In the genomic region with DNA sequence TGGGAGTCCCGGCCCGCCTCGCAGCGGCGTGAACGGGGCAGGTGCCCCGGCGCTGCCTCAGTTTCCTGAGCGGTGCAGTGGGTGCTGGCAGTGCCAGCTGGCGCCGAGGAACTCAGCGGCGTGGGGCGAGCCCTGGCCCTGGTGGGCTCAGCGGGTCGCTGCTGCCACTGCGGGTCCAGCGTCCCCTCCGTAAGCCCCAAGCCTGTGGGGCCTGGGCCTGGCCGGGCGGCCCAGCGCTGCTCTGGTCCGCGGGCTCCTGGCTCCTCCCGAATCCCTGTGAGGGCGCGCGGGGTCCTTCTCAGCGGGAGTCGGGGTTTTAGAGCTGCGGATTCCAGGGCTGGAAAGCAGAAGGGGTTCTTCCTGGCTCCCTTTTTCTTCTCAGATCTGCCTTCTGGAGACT, we compare ENCODE assay signal across 8 cellular contexts. TPM values are rescaled to one million over a fixed set of nuclear protein-coding genes. Genes with fewer than 3 reads are reported as not detected.
A peak's percentile ranks its signal among the peaks of the same experiment; 100 is the strongest.
DNase-seq lines count a peak whose midpoint lies in the region; ATAC-seq, FAIRE-seq and TF ChIP-seq lines count a peak whose summit lies in the region.
"Not testable (repeated sequence)": the region's sequence is repeated elsewhere in the genome, so short reads cannot be mapped to it uniquely, and the experiment has no call there.

No MANE protein-coding gene starts in this region.

- H4K20me1 ChIP-seq in Loucy (ENCODE audit: insufficient read depth, low read length, poor library complexity, severe bottlenecking); endothelial cell of umbilical vein (replicated peaks; ENCODE audit: control insufficient read depth, extremely low read depth, insufficient read depth, low read length): not testable (repeated sequence)

- not testable (repeated sequence) for H2AFZ ChIP-seq in Loucy (ENCODE audit: low read length)
- peak overlapping the region; percentile 43 for H2AFZ ChIP-seq in endothelial cell of umbilical vein (ENCODE audit: low read depth, low read length)

- CTCF ChIA-PET in AG04450 (lab: Charles Lee); endothelial cell of umbilical vein (lab: Charles Lee): not testable (repeated sequence)

- not testable (repeated sequence) for DNase-seq in AG04450 (ENCODE audit: low read depth, low spot score); endothelial cell of umbilical vein (ENCODE audit: low read depth, low spot score); nephron progenitor cell; stimulated activated naive B cell treated with anti-CD40 and anti-IgM and Interleukin-4, amounts not matched to agents 10 μg/mL and 1 μg/mL and 100 μg/mL, for 72 hours

- TF ChIP-seq CTCF in AG04450 (IDR thresholded peaks at IDR 0.05; ENCODE audit: low read depth, low read length); Loucy (conservative IDR thresholded peaks at IDR 0.05; ENCODE audit: low read length); endothelial cell of umbilical vein (IDR thresholded peaks at IDR 0.05; ENCODE audit: extremely low read depth in 1 of 2, insufficient read depth in 1 of 2, low read depth in 1 of 2, low read length in 2 of 2); nephron progenitor cell (IDR thresholded peaks at IDR 0.05): not testable (repeated sequence)

- peak overlapping the region; percentile 67 for H3K9ac ChIP-seq in Loucy (ENCODE audit: low read depth, low read length, poor library complexity, severe bottlenecking)
- H3K9ac ChIP-seq in endothelial cell of umbilical vein (replicated peaks; ENCODE audit: extremely low read depth, insufficient read depth, low read length): peak overlapping the region; percentile 64
- H3K9ac ChIP-seq in iPS-15b (ENCODE audit: low read depth, low read length): not testable (repeated sequence)

- H3K9me3 ChIP-seq in AG04450 (ENCODE audit: control insufficient read depth, insufficient read depth, low read length); Loucy (ENCODE audit: insufficient read depth, low read depth, low read length); endothelial cell of umbilical vein (replicated peaks; ENCODE audit: control insufficient read depth, insufficient read depth, low read length); iPS-15b (ENCODE audit: control insufficient read depth, insufficient read depth, low read length): not testable (repeated sequence)

- H3K4me1 Mint-ChIP-seq in activated T-helper 17 cell treated with anti-CD3 and anti-CD28 coated beads, Interleukin-2, amount 50 U/mL, for 72 hours: not testable (repeated sequence)
- H3K4me1 Mint-ChIP-seq in nephron progenitor cell: peaks cover 17% of the 10 kb centered on the region
- H3K4me1 Mint-ChIP-seq in stimulated activated naive B cell treated with anti-CD40 and anti-IgM and Interleukin-4, amounts not matched to agents 10 μg/mL and 1 μg/mL and 100 μg/mL, for 72 hours: peaks cover 14 to 25% of the 10 kb centered on the region in 2 donors

- not testable (repeated sequence) for H3K9me3 Mint-ChIP-seq in activated T-helper 17 cell treated with anti-CD3 and anti-CD28 coated beads, Interleukin-2, amount 50 U/mL, for 72 hours; stimulated activated naive B cell treated with anti-CD40 and anti-IgM and Interleukin-4, amounts not matched to agents 10 μg/mL and 1 μg/mL and 100 μg/mL, for 72 hours
- peaks cover 35% of the 10 kb centered on the region for H3K9me3 Mint-ChIP-seq in nephron progenitor cell

- dilution Hi-C loops in endothelial cell of umbilical vein (cut with MboI; ENCODE audit: extremely low pct_ligation_motif_present, low sequenced_read_pairs): not testable (repeated sequence)

- H3K27ac ChIP-seq in AG04450 (ENCODE audit: low read depth, low read length): not testable (repeated sequence)
- peak overlapping the region; percentile 53 for H3K27ac ChIP-seq in endothelial cell of umbilical vein (ENCODE audit: insufficient read depth, low read depth, low read length)

- not testable (repeated sequence) for H3K27me3 ChIP-seq in AG04450 (ENCODE audit: control insufficient read depth, insufficient read depth, low read length); Loucy (ENCODE audit: insufficient read depth, low read length, poor library complexity, severe bottlenecking); endothelial cell of umbilical vein (ENCODE audit: control insufficient read depth in 2 of 2, insufficient read depth in 2 of 2, low read length in 2 of 2); iPS-15b (ENCODE audit: control insufficient read depth, insufficient read depth, low read length)

- H3K27me3 Mint-ChIP-seq in activated T-helper 17 cell treated with anti-CD3 and anti-CD28 coated beads, Interleukin-2, amount 50 U/mL, for 72 hours; nephron progenitor cell (ENCODE audit: low read depth, poor library complexity); stimulated activated naive B cell treated with anti-CD40 and anti-IgM and Interleukin-4, amounts not matched to agents 10 μg/mL and 1 μg/mL and 100 μg/mL, for 72 hours: not testable (repeated sequence)

- not testable (repeated sequence) for H3F3A ChIP-seq in Loucy (ENCODE audit: low read depth)

- not testable (repeated sequence) for TF ChIP-seq POLR2A in endothelial cell of umbilical vein (IDR thresholded peaks at IDR 0.05; ENCODE audit: low read depth, low read length)

- not testable (repeated sequence) for H3K36me3 ChIP-seq in Loucy (ENCODE audit: insufficient read depth, low read length); endothelial cell of umbilical vein (ENCODE audit: control insufficient read depth in 2 of 2, extremely low read depth in 1 of 2, insufficient read depth in 2 of 2, low read length in 2 of 2); iPS-15b (ENCODE audit: control insufficient read depth, insufficient read depth, low read length)

- H3K9me2 ChIP-seq in Loucy (replicated peaks; ENCODE audit: low read depth, low read length): not testable (repeated sequence)

- H3K4me3 ChIP-seq in AG04450 (ENCODE audit: low read depth, low read length) (peak overlapping the region; percentile 71), Loucy (ENCODE audit: low read length, poor library complexity, severe bottlenecking) (peak overlapping the region; percentile 73), endothelial cell of umbilical vein (replicated peaks in 1 of 3; ENCODE audit: insufficient read depth in 1 of 3, low read depth in 1 of 3, low read length in 3 of 3) (peak overlapping the region; percentile 22 to 78 (median 38)), iPS-15b (ENCODE audit: low read depth, low read length) (peak overlapping the region; percentile 61)

- POLR2A ChIA-PET in AG04450 (lab: Yijun Ruan, JAX); endothelial cell of umbilical vein (lab: Charles Lee): not testable (repeated sequence)

- H3K79me2 ChIP-seq in Loucy (ENCODE audit: insufficient read depth, low read length) (peaks cover 11% of the 10 kb centered on the region; the same call in 1 of the 2 replicates), endothelial cell of umbilical vein (ENCODE audit: control insufficient read depth, insufficient read depth, low read length) (peaks cover 14% of the 10 kb centered on the region)

- ATAC-seq in GM21360 (IDR thresholded peaks at IDR 0.05; ENCODE audit: unreplicated experiment): peak; percentile 5
- not testable (repeated sequence) for ATAC-seq in activated T-helper 17 cell treated with anti-CD3 and anti-CD28 coated beads, Interleukin-2, amount 50 U/mL, for 72 hours (replicated peaks); stimulated activated naive B cell treated with anti-CD40 and anti-IgM and Interleukin-4, amounts not matched to agents 10 μg/mL and 1 μg/mL and 100 μg/mL, for 72 hours (replicated peaks)

- not testable (repeated sequence) for H3K9me1 ChIP-seq in endothelial cell of umbilical vein (replicated peaks; ENCODE audit: control insufficient read depth, extremely low read depth, insufficient read depth, low read length)

- intact Hi-C loops in endothelial cell of umbilical vein (cut with micrococcal nuclease): not testable (repeated sequence)

- H3K4me3 Mint-ChIP-seq in activated T-helper 17 cell treated with anti-CD3 and anti-CD28 coated beads, Interleukin-2, amount 50 U/mL, for 72 hours: peak overlapping the region; percentile 83
- H3K4me3 Mint-ChIP-seq in nephron progenitor cell: peak overlapping the region; percentile 80
- peak overlapping the region; percentile 85 to 95 for H3K4me3 Mint-ChIP-seq in stimulated activated naive B cell treated with anti-CD40 and anti-IgM and Interleukin-4, amounts not matched to agents 10 μg/mL and 1 μg/mL and 100 μg/mL, for 72 hours

- H3K4me2 ChIP-seq in Loucy (ENCODE audit: low read depth, low read length, poor library complexity, severe bottlenecking): not testable (repeated sequence)
- H3K4me2 ChIP-seq in endothelial cell of umbilical vein (ENCODE audit: insufficient read depth, low read length): peak overlapping the region; percentile 16

- H3K4me1 ChIP-seq in Loucy (ENCODE audit: insufficient read depth, low read length, poor library complexity, severe bottlenecking); endothelial cell of umbilical vein (ENCODE audit: control insufficient read depth, extremely low read depth, insufficient read depth, low read length); iPS-15b (ENCODE audit: control insufficient read depth, insufficient read depth, low read length): not testable (repeated sequence)

- not testable (repeated sequence) for H3K27ac Mint-ChIP-seq in activated T-helper 17 cell treated with anti-CD3 and anti-CD28 coated beads, Interleukin-2, amount 50 U/mL, for 72 hours; nephron progenitor cell; stimulated activated naive B cell treated with anti-CD40 and anti-IgM and Interleukin-4, amounts not matched to agents 10 μg/mL and 1 μg/mL and 100 μg/mL, for 72 hours

- peaks cover 33% of the 10 kb centered on the region for H3K36me3 Mint-ChIP-seq in activated T-helper 17 cell treated with anti-CD3 and anti-CD28 coated beads, Interleukin-2, amount 50 U/mL, for 72 hours (ENCODE audit: low read depth)
- H3K36me3 Mint-ChIP-seq in nephron progenitor cell (ENCODE audit: low read depth): peaks cover 48% of the 10 kb centered on the region
- peaks cover 12 to 22% of the 10 kb centered on the region in 2 donors for H3K36me3 Mint-ChIP-seq in stimulated activated naive B cell treated with anti-CD40 and anti-IgM and Interleukin-4, amounts not matched to agents 10 μg/mL and 1 μg/mL and 100 μg/mL, for 72 hours

- FAIRE-seq in endothelial cell of umbilical vein (lab: Jason Lieb, UNC): peak; percentile 12

- BruUV-seq in endothelial cell of umbilical vein (replicated peaks; lab: Mats Ljungman, UMichigan): not testable (repeated sequence)

RNA-seq across cellular contexts. Expression of a gene that starts 0.9 kb away (rescaled TPM):
- 5.3 and 7.4 TPM in 2 replicates for polyA plus RNA-seq in AG04450 (2011; rRNA removed)
- 2.8 and 6.1 TPM in 2 replicates for polyA minus RNA-seq in AG04450 (2011; rRNA and poly(A)+ RNA removed)
- total RNA-seq in activated T-helper 17 cell treated with anti-CD3 and anti-CD28 coated beads, Interleukin-2, amount 50 U/mL, for 72 hours: 1 to 10 TPM; 5.9 to 6.4 TPM
- 16.3 and 17.6 TPM in 2 replicates for total RNA-seq in endothelial cell of umbilical vein
- polyA plus RNA-seq in endothelial cell of umbilical vein: 5.5 and 6.3 TPM in 2 replicates
- polyA plus RNA-seq in endothelial cell of umbilical vein (2011; cell fraction: cytosol; rRNA removed): 3.5 and 6.2 TPM in 2 replicates
- 44.7 and 50.7 TPM in 2 replicates for polyA plus RNA-seq in endothelial cell of umbilical vein (2011; cell fraction: nucleus; rRNA removed)
- 7.0 and 7.3 TPM in 2 replicates for polyA plus RNA-seq in endothelial cell of umbilical vein (2012)
- 5.0 and 8.0 TPM in 2 replicates for polyA minus RNA-seq in endothelial cell of umbilical vein
- 4.0 TPM for polyA minus RNA-seq in endothelial cell of umbilical vein (2011; cell fraction: cytosol; rRNA and poly(A)+ RNA removed)
- 12.5 and 15.0 TPM in 2 replicates for polyA minus RNA-seq in endothelial cell of umbilical vein (2011; cell fraction: nucleus; rRNA and poly(A)+ RNA removed)

RNA-seq across cellular contexts. Expression of a gene that starts 35.1 kb away (rescaled TPM):
- polyA plus RNA-seq in AG04450 (2011; rRNA removed) (0.33 and 0.62 TPM in 2 replicates), endothelial cell of umbilical vein (0.07 and 0.10 TPM in 2 replicates)
- 0.18 and 0.26 TPM in 2 replicates for polyA minus RNA-seq in AG04450 (2011; rRNA and poly(A)+ RNA removed)
- total RNA-seq in activated T-helper 17 cell treated with anti-CD3 and anti-CD28 coated beads, Interleukin-2, amount 50 U/mL, for 72 hours: under 1 TPM; 0.26 to 0.35 TPM
- 0.21 and 0.75 TPM in 2 replicates for total RNA-seq in endothelial cell of umbilical vein
- polyA plus RNA-seq in endothelial cell of umbilical vein (2011; cell fraction: cytosol; rRNA removed): 0.21 and 0.25 TPM in 2 replicates
- polyA plus RNA-seq in endothelial cell of umbilical vein (2011; cell fraction: nucleus; rRNA removed): 0.84 and 1.0 TPM in 2 replicates
- polyA plus RNA-seq in endothelial cell of umbilical vein (2012): 0.17 and 0.35 TPM in 2 replicates
- polyA minus RNA-seq in endothelial cell of umbilical vein: not detected in 2 replicates
- not detected for polyA minus RNA-seq in endothelial cell of umbilical vein (2011; cell fraction: cytosol; rRNA and poly(A)+ RNA removed)
- polyA minus RNA-seq in endothelial cell of umbilical vein (2011; cell fraction: nucleus; rRNA and poly(A)+ RNA removed): 0.34 TPM in 1 of 2 replicates, not detected in the other
